Comparison of ENCODE assay signal across 10 cellular contexts in genomic region chr5:131496400-131496713, GRCh38.
DNase-seq lines count a peak whose midpoint lies in the region; ATAC-seq and TF ChIP-seq lines count a peak whose summit lies in the region.
"Had no signal": no experiment of that assay in that cellular context is flagged by ENCODE, and none has a peak within 500 bp of the region (broad histone marks: within the 10 kb centered on the region; RNA-seq: fewer than 3 reads in every experiment).

No MANE protein-coding gene starts in this region.

- DNase-seq in COLO668 (lab: John Stamatoyannopoulos, UW; ENCODE audit: unreplicated experiment) (peak; percentile 9), OCI-LY7 (ENCODE audit: low spot score) (peak; percentile 42), kidney glomerular epithelial cell (lab: John Stamatoyannopoulos, UW) (no peak), T1000 (lab: John Stamatoyannopoulos, UW) (no peak), NCI-H1048 (lab: John Stamatoyannopoulos, UW) (no peak), globus pallidus (ENCODE audit: low spot score) (no peak)
- DNase-seq: upper lobe of left lung had no signal

- peaks cover 88% of the 10 kb centered on the region for H3K36me3 ChIP-seq in OCI-LY7 (ENCODE audit: insufficient read depth, low read length)
- H3K36me3 ChIP-seq: prostate gland had no signal

- H2AFZ ChIP-seq in OCI-LY7 (ENCODE audit: low read length): no peak overlapping the region

- no peak overlapping the region for H3K4me3 ChIP-seq in OCI-LY7 (ENCODE audit: low read depth, low read length, poor library complexity, severe bottlenecking)
- H3K4me3 ChIP-seq: prostate gland, upper lobe of left lung had no signal

- ATAC-seq in GM19023 (IDR thresholded peaks at IDR 0.05; ENCODE audit: unreplicated experiment): peak; percentile 94
- ATAC-seq in HG02970 (IDR thresholded peaks at IDR 0.05; ENCODE audit: low FRiP score, unreplicated experiment): peak; percentile 92

- no peaks in the 10 kb centered on the region for H3K9me2 ChIP-seq in OCI-LY7 (ENCODE audit: insufficient read depth, low read length)

- intact Hi-C loops in OCI-LY7 (cut with micrococcal nuclease; ENCODE audit: unreplicated experiment): no loop called here

- 0 out of 2 replicates have a peak overlapping the region, but pooled peaks have one; percentile 3 for H3K4me2 ChIP-seq in OCI-LY7 (ENCODE audit: low read length)

- peak; percentile 43 for TF ChIP-seq CTCF in OCI-LY7 (conservative IDR thresholded peaks at IDR 0.05; ENCODE audit: low read length)

- no TSS peak for BruUV-seq in OCI-LY7 (replicated peaks; lab: Mats Ljungman, UMichigan)

- POLR2A ChIA-PET in OCI-LY7 (lab: Charles Lee): interaction anchor here (0.6 to 1.0 kb wide), 7 partner anchors 9 to 1566 kb away, joined by 3 to 6 read pairs (median 4); no protein-coding TSS in a partner anchor

- peaks cover 16% of the 10 kb centered on the region for H3K4me1 ChIP-seq in OCI-LY7 (ENCODE audit: insufficient read depth, low read length, poor library complexity, severe bottlenecking)
- H3K4me1 ChIP-seq: prostate gland had no signal

- H3K27ac ChIP-seq in OCI-LY7 (ENCODE audit: low read depth, low read length, poor library complexity, severe bottlenecking): no peak overlapping the region
- H3K27ac ChIP-seq: prostate gland had no signal

- CTCF ChIA-PET in OCI-LY7 (lab: Charles Lee; ENCODE audit: unreplicated experiment): no interaction called here

- H3K79me2 ChIP-seq in OCI-LY7 (ENCODE audit: insufficient read depth, low read depth, low read length): no peaks in the 10 kb centered on the region

- no peaks in the 10 kb centered on the region for H3K9me3 ChIP-seq in OCI-LY7 (ENCODE audit: low read length)
- H3K9me3 ChIP-seq: prostate gland, upper lobe of left lung had no signal

- H4K20me1 ChIP-seq in OCI-LY7 (ENCODE audit: insufficient read depth, low read length): no peaks in the 10 kb centered on the region

Comparison
In these comparisons a context has a peak if more than half of its experiments do, and no peak if none do; other contexts are left out.
1. DNase-seq: peak in COLO668 (single experiment) and OCI-LY7 (single experiment); none in kidney glomerular epithelial cell (single experiment), T1000 (single experiment), NCI-H1048 (single experiment) and globus pallidus (single experiment).